Comparison of ENCODE assay signal across 8 cellular contexts in the genomic region with DNA sequence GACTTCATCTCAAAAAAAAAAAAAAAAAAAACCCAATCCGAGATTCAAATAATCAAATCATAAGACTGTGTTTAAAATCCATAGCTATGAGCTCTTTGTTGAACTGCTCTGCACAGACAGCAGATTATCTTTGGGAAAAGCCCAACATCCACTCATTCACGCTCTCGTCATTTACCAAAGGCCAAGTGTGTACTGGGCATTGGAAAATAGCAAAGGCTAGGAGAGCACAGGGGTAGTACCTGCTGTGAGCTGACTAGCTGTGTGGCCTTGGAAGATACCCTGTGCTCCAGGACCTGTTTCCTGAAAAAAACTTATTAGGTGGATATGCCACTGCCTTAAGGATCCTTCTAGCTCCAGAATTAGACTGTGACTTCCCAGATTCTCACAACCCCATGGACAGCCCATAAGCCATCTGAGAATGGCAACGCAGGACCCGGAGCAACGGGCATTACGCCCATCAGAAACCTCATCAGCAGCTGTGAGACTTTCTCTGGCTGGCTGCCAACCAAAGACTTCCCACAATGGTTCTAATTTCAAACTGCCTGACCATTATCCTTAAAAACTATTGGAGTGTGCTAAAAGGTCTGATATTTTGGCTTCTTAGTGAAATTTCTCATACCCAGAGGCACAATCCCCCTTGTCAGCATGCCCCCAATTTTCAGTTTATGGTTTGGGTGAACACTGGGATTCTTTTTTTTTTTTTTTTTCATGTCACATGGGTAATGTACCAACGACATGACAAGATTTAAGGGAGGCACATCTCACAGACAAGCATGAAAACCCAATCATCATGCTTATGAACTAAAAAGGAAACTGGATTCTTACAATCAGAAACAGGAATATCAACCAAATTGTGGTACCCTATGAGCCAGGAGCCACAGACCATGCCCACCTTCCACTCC. TPM values are rescaled to one million over a fixed set of nuclear protein-coding genes. Genes with fewer than 3 reads are reported as not detected.
DNase-seq lines count a peak whose midpoint lies in the region; ATAC-seq and TF ChIP-seq lines count a peak whose summit lies in the region.

No MANE protein-coding gene starts in this region.

- H3K27ac Mint-ChIP-seq in progenitor cell of endocrine pancreas, result peak overlapping the region; percentile 75

- peak in 70 of 76 experiments; percentile 3 to 70 (median 42) for DNase-seq in HUDEP-2 (lab: John Stamatoyannopoulos, UW; ENCODE audit: unreplicated experiment in 76 of 76)
- peak; percentile 87 for DNase-seq in RPMI7951 (ENCODE audit: low read depth)
- DNase-seq in fibroblast of peridontal ligament (ENCODE audit: extremely low read depth), result peak; percentile 90
- DNase-seq in progenitor cell of endocrine pancreas (ENCODE audit: low spot score, unreplicated experiment), result no peak
- DNase-seq in stimulated activated CD8-positive, alpha-beta memory T cell treated with anti-CD3 and anti-CD28 coated beads, Interleukin-4, amount 100 ng/mL, for 48 hours, result no peak
- no peak for DNase-seq in stimulated activated CD4-positive, alpha-beta T cell treated with anti-CD3 and anti-CD28 coated beads, Interleukin-4, amount 100 ng/mL, for 24 hours

- peaks cover 28% of the 10 kb centered on the region for H3K4me1 Mint-ChIP-seq in progenitor cell of endocrine pancreas (ENCODE audit: low read depth)

- H3K9me3 Mint-ChIP-seq in progenitor cell of endocrine pancreas (ENCODE audit: low read depth), result peaks cover 9% of the 10 kb centered on the region

- H3K36me3 Mint-ChIP-seq in progenitor cell of endocrine pancreas (ENCODE audit: insufficient read depth), result peaks cover 39% of the 10 kb centered on the region

- no peaks in the 10 kb centered on the region for H3K27me3 Mint-ChIP-seq in progenitor cell of endocrine pancreas

- TF ChIP-seq CTCF in progenitor cell of endocrine pancreas (IDR thresholded peaks at IDR 0.05; ENCODE audit: unreplicated experiment), result no peak

- ATAC-seq in HG03159 (IDR thresholded peaks at IDR 0.05; ENCODE audit: unreplicated experiment) (no peak), GM18909 (IDR thresholded peaks at IDR 0.05; ENCODE audit: poor library complexity, unreplicated experiment) (no peak)

- no peak overlapping the region for H3K4me3 Mint-ChIP-seq in progenitor cell of endocrine pancreas (ENCODE audit: low read depth)

RNA-seq across cellular contexts. Expression of a gene that starts 16.8 kb away (rescaled TPM):
- 2.5 and 3.0 TPM in 2 replicates for total RNA-seq in RPMI7951 (2014; rRNA removed; shearing (Covaris generic))
- 174 and 198 TPM in 2 replicates for total RNA-seq in progenitor cell of endocrine pancreas

Comparison
In these comparisons a context has a peak if more than half of its experiments do, and no peak if none do; other contexts are left out.
1. DNase-seq: peak in HUDEP-2 (70 of 76), RPMI7951 (single experiment) and fibroblast of peridontal ligament (single experiment); none in progenitor cell of endocrine pancreas (single experiment), stimulated activated CD8-positive, alpha-beta memory T cell treated with anti-CD3 and anti-CD28 coated beads, Interleukin-4, amount 100 ng/mL, for 48 hours (single experiment) and stimulated activated CD4-positive, alpha-beta T cell treated with anti-CD3 and anti-CD28 coated beads, Interleukin-4, amount 100 ng/mL, for 24 hours (single experiment).
2. RNA of a gene that starts 16.8 kb away (total RNA-seq): 174 to 198 TPM in progenitor cell of endocrine pancreas; 2.5 to 3.0 TPM in RPMI7951; every median in the first group is over 10 times any median in the second.